In the genomic region with DNA sequence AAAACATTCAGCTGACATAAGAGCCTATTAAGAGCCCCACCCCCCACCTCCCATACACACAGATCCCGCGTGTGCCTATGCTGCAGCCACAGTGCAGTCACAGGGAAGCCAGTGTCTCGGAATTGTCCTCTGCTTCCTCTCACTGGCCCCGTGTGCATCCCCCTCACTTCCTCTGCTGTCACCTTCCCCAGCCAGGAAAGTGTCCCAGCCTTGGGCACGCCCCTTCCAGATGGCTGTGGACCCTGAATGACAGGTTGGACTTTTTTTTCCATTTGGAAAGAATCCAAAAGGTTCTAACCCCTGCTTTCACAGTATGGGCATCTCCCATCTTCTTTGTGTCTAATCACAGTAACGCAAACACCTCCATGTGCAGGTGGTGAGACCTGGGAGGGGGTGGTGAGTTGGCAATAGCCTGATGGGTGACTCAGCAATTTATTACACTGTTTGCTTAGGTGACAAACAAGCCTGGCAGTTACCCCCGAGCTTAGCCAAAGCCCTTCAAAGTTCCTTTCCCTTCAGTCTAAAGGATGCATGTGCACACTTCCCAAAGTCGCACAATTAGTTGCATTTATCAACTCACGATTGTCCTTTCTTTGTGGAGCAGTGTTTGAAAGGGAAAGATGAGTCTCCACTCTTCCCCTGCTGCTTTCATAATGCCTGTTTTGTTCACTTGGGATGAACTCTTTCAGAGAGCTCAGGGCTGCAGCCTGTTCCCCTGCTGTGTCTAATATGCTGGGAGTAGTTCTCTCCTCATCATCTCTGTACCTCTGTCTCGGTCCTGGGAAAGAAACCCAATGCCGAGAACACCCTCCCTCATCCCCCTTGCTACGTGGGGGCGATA, we compare ENCODE assay signal across 8 cellular contexts.
A peak's percentile ranks its signal among the peaks of the same experiment; 100 is the strongest.
DNase-seq lines count a peak whose midpoint lies in the region; ATAC-seq and TF ChIP-seq lines count a peak whose summit lies in the region.

No MANE protein-coding gene starts in this region.

- H3K9me3 ChIP-seq in BE2C = no peaks in the 10 kb centered on the region

- H3K4me3 ChIP-seq in BE2C (ENCODE audit: low read depth, low read length) = no peak overlapping the region

- DNase-seq in BE2C (peak; percentile 33), NCI-H82 treated with DMSO at 0.1 percent for 48 hours (lab: John Stamatoyannopoulos, UW; ENCODE audit: unreplicated experiment) (peak; percentile 51), foreskin melanocyte (peak; percentile 88), NCI-H1930 (lab: John Stamatoyannopoulos, UW) (no peak), GM03348 (ENCODE audit: low spot score) (no peak), AG20443 (ENCODE audit: low spot score) (no peak)

- TF ChIP-seq RAD21 in Ishikawa (IDR thresholded peaks at IDR 0.05; ENCODE audit: low read depth) = no peak

- TF ChIP-seq CTCF in BE2C (IDR thresholded peaks at IDR 0.05; ENCODE audit: low read depth, low read length) = no peak

- no peaks in the 10 kb centered on the region for H3K36me3 ChIP-seq in BE2C

- H3K27me3 ChIP-seq in BE2C = no peaks in the 10 kb centered on the region

- no peak for ATAC-seq in GM18870 (IDR thresholded peaks at IDR 0.05; ENCODE audit: unreplicated experiment)

- H3K4me1 ChIP-seq in BE2C = peaks cover 12% of the 10 kb centered on the region

- TF ChIP-seq EP300 in Ishikawa (IDR thresholded peaks at IDR 0.05; ENCODE audit: borderline replicate concordance) = no peak

TF ChIP-seq in Ishikawa, 13 proteins besides CTCF, POLR2A, EP300 and RAD21:
- no peak for TF ChIP-seq ZBTB7A (IDR thresholded peaks at IDR 0.05; ENCODE audit: low read depth)
- TF ChIP-seq, protein P1, sequence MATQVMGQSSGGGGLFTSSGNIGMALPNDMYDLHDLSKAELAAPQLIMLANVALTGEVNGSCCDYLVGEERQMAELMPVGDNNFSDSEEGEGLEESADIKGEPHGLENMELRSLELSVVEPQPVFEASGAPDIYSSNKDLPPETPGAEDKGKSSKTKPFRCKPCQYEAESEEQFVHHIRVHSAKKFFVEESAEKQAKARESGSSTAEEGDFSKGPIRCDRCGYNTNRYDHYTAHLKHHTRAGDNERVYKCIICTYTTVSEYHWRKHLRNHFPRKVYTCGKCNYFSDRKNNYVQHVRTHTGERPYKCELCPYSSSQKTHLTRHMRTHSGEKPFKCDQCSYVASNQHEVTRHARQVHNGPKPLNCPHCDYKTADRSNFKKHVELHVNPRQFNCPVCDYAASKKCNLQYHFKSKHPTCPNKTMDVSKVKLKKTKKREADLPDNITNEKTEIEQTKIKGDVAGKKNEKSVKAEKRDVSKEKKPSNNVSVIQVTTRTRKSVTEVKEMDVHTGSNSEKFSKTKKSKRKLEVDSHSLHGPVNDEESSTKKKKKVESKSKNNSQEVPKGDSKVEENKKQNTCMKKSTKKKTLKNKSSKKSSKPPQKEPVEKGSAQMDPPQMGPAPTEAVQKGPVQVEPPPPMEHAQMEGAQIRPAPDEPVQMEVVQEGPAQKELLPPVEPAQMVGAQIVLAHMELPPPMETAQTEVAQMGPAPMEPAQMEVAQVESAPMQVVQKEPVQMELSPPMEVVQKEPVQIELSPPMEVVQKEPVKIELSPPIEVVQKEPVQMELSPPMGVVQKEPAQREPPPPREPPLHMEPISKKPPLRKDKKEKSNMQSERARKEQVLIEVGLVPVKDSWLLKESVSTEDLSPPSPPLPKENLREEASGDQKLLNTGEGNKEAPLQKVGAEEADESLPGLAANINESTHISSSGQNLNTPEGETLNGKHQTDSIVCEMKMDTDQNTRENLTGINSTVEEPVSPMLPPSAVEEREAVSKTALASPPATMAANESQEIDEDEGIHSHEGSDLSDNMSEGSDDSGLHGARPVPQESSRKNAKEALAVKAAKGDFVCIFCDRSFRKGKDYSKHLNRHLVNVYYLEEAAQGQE (IDR thresholded peaks at IDR 0.05; ENCODE audit: low read depth) = no peak
- peak; percentile 59 for TF ChIP-seq NFIC (IDR thresholded peaks at IDR 0.05)
- 0 out of 2 replicates have a peak, but pooled peaks have one; percentile 5 for TF ChIP-seq TEAD4 (IDR thresholded peaks at IDR 0.05)
- peak; percentile 46; the same call in 1 of the 2 replicates for TF ChIP-seq TCF12 (IDR thresholded peaks at IDR 0.05; ENCODE audit: low read depth)
- 0 out of 2 replicates have a peak, but pooled peaks have one; percentile 7 for TF ChIP-seq EGR1 (IDR thresholded peaks at IDR 0.05)
- no peak for TF ChIP-seq FOXM1 (IDR thresholded peaks at IDR 0.05; ENCODE audit: borderline replicate concordance, low read depth)
- TF ChIP-seq, protein P2, sequence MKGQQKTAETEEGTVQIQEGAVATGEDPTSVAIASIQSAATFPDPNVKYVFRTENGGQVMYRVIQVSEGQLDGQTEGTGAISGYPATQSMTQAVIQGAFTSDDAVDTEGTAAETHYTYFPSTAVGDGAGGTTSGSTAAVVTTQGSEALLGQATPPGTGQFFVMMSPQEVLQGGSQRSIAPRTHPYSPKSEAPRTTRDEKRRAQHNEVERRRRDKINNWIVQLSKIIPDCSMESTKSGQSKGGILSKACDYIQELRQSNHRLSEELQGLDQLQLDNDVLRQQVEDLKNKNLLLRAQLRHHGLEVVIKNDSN (IDR thresholded peaks at IDR 0.05) = no peak

Comparison
In these comparisons a context has a peak if more than half of its experiments do, and no peak if none do; other contexts are left out.
1. DNase-seq: peak in BE2C (single experiment), NCI-H82 treated with DMSO at 0.1 percent for 48 hours (single experiment) and foreskin melanocyte (single experiment); none in NCI-H1930 (0 of 2), GM03348 (single experiment) and AG20443 (single experiment).